8 cellular contexts compared by ENCODE assay signal in genomic region chr10:109924100-109924499, GRCh38. TPM values are rescaled to one million over a fixed set of nuclear protein-coding genes. Genes with fewer than 3 reads are reported as not detected.
A peak's percentile ranks its signal among the peaks of the same experiment; 100 is the strongest.
DNase-seq lines count a peak whose midpoint lies in the region; ATAC-seq, FAIRE-seq and TF ChIP-seq lines count a peak whose summit lies in the region.

No MANE protein-coding gene starts in this region.

- no peak overlapping the region for H3K9ac ChIP-seq in astrocyte (ENCODE audit: low read length)

- H3K4me3 ChIP-seq in heart right ventricle (peak overlapping the region in 6 of 10 donors; percentile 71 to 99 (median 94)), astrocyte (ENCODE audit: insufficient read depth, low read depth, low read length) (no peak overlapping the region), muscle layer of duodenum (ENCODE audit: low read depth in 1 of 2, low read length in 2 of 2) (peak overlapping the region; percentile 72 to 76), tibial artery (peak overlapping the region; percentile 80 to 99)

- TF ChIP-seq CTCF in heart right ventricle (IDR thresholded peaks at IDR 0.05) (no peak), astrocyte (IDR thresholded peaks at IDR 0.05; ENCODE audit: insufficient read depth, low read depth, low read length) (no peak), tibial artery (IDR thresholded peaks at IDR 0.05) (no peak), RWPE1 (conservative IDR thresholded peaks at IDR 0.05; ENCODE audit: low read depth) (no peak)

- peak overlapping the region; percentile 73 for H3K4me3 Mint-ChIP-seq in astrocyte (ENCODE audit: unreplicated experiment)

- intact Hi-C loops in heart right ventricle (cut with DNase I): loop anchor here in 5 of 10 donors (5.0 to 10.0 kb wide), 2 partner anchors 37 to 81 kb away; partner anchors contain the start of gene ADD3 (in 4 of the 5)
- intact Hi-C loops in left cardiac atrium (cut with DNase I): loop anchor here in 1 of 2 donors (5.0 kb wide), 1 partner anchor 37 kb away; no protein-coding TSS in a partner anchor
- intact Hi-C loops in tibial artery (cut with DNase I; ENCODE audit: low total_unique reads): loop anchor here (5.0 kb wide), 1 partner anchor 42 kb away; no protein-coding TSS in a partner anchor

- H3K9me3 Mint-ChIP-seq in astrocyte (ENCODE audit: unreplicated experiment): no peaks in the 10 kb centered on the region

- no peaks in the 10 kb centered on the region for H3K27me3 ChIP-seq in heart right ventricle
- H3K27me3 ChIP-seq in astrocyte (ENCODE audit: insufficient read depth, low read length): no peaks in the 10 kb centered on the region
- H3K27me3 ChIP-seq in muscle layer of duodenum (ENCODE audit: low read depth, low read length): no peaks in the 10 kb centered on the region
- H3K27me3 ChIP-seq in tibial artery: no peaks in the 10 kb centered on the region

- CTCF ChIA-PET in HEK293T (lab: Yijun Ruan, JAX) (no interaction called here), RWPE1 (lab: Yijun Ruan, JAX) (no interaction called here)

- no peaks in the 10 kb centered on the region for H3K36me3 ChIP-seq in heart right ventricle
- H3K36me3 ChIP-seq in astrocyte (ENCODE audit: insufficient read depth, low read length): no peaks in the 10 kb centered on the region
- H3K36me3 ChIP-seq in muscle layer of duodenum (ENCODE audit: control insufficient read depth in 1 of 2, insufficient read depth in 2 of 2, low read length in 2 of 2): no peaks in the 10 kb centered on the region
- H3K36me3 ChIP-seq in tibial artery: no peaks in the 10 kb centered on the region

- peaks cover 11% of the 10 kb centered on the region for H3K4me1 Mint-ChIP-seq in astrocyte (ENCODE audit: low read depth, unreplicated experiment)

- H3K4me2 ChIP-seq in astrocyte (ENCODE audit: low read length): peak overlapping the region; percentile 98

- H3K79me2 ChIP-seq in astrocyte (ENCODE audit: insufficient read depth, low read length): peaks cover 39% of the 10 kb centered on the region

- H3K27ac ChIP-seq in heart right ventricle (peak overlapping the region in 8 of 10 donors; percentile 90 to 99 (median 97)), astrocyte (ENCODE audit: low read depth, low read length) (no peak overlapping the region), muscle layer of duodenum (ENCODE audit: low read length) (peak overlapping the region; percentile 74), tibial artery (peak overlapping the region; percentile 84 to 97), RWPE1 (no peak overlapping the region)

- POLR2A ChIA-PET in HEK293T (lab: Yijun Ruan, JAX): no interaction called here
- POLR2A ChIA-PET in RWPE1 (lab: Yijun Ruan, JAX; ENCODE audit: low non-redundant PET): no interaction called here

- FAIRE-seq in astrocyte (lab: Jason Lieb, UNC): no peak

- H3K4me1 ChIP-seq in heart right ventricle: peaks cover 3 to 44% (median 21%) of the 10 kb centered on the region in 9 donors
- H3K4me1 ChIP-seq in astrocyte (ENCODE audit: insufficient read depth, low read length): peaks cover 11% of the 10 kb centered on the region
- H3K4me1 ChIP-seq in muscle layer of duodenum (ENCODE audit: control insufficient read depth in 1 of 2, insufficient read depth in 2 of 2, low read length in 2 of 2): peaks cover 0 to 16% of the 10 kb centered on the region in 2 donors
- peaks cover 0 to 22% (median 17%) of the 10 kb centered on the region in 4 donors for H3K4me1 ChIP-seq in tibial artery

- no peaks in the 10 kb centered on the region for H3K9me3 ChIP-seq in heart right ventricle
- H3K9me3 ChIP-seq in astrocyte (ENCODE audit: insufficient read depth, low read depth, low read length): no peaks in the 10 kb centered on the region
- H3K9me3 ChIP-seq in muscle layer of duodenum (ENCODE audit: control insufficient read depth in 1 of 2, low read length in 2 of 2): no peaks in the 10 kb centered on the region
- no peaks in the 10 kb centered on the region for H3K9me3 ChIP-seq in tibial artery

- DNase-seq in heart right ventricle (no peak), left cardiac atrium (no peak), astrocyte (ENCODE audit: low read depth) (no peak), tibial artery (no peak), HEK293T (ENCODE audit: extremely low spot score) (no peak), RWPE1 (ENCODE audit: low spot score) (no peak)

- H3K27me3 Mint-ChIP-seq in astrocyte (ENCODE audit: low read depth, unreplicated experiment): no peaks in the 10 kb centered on the region

- peak overlapping the region; percentile 35 for H3K27ac Mint-ChIP-seq in astrocyte (ENCODE audit: unreplicated experiment)

- WGBS in heart right ventricle, 2 donors: 95 to 99% methylated on average over 7 of the region's 7 CpGs

- peak overlapping the region; percentile 97 for H2AFZ ChIP-seq in astrocyte (ENCODE audit: low read depth, low read length)

- ATAC-seq in heart right ventricle: no peak
- ATAC-seq in left cardiac atrium: no peak
- ATAC-seq in GM21423 (IDR thresholded peaks at IDR 0.05; ENCODE audit: unreplicated experiment): no peak

- H4K20me1 ChIP-seq in astrocyte (ENCODE audit: insufficient read depth, low read length): no peaks in the 10 kb centered on the region

- H3K36me3 Mint-ChIP-seq in astrocyte (ENCODE audit: low read depth, unreplicated experiment): peaks cover 15% of the 10 kb centered on the region

TF ChIP-seq in HEK293T, 16 proteins besides CTCF, POLR2A, EP300 and RAD21:
- TF ChIP-seq ZNF384 (IDR thresholded peaks at IDR 0.05): no peak
- no peak for TF ChIP-seq SP1 (IDR thresholded peaks at IDR 0.05)
- TF ChIP-seq LEF1 (IDR thresholded peaks at IDR 0.05; ENCODE audit: borderline replicate concordance): no peak
- no peak for TF ChIP-seq L3MBTL2 (conservative IDR thresholded peaks at IDR 0.05)
- no peak for TF ChIP-seq HDGF (IDR thresholded peaks at IDR 0.05; ENCODE audit: borderline replicate concordance)

RNA-seq across cellular contexts. Expression of gene XPNPEP1, which starts 0.8 kb away (rescaled TPM):
- total RNA-seq in heart right ventricle: 10 to 100 TPM; 35.8 to 51.6 (median 43.5) TPM
- 10 to 100 TPM; 15.9 to 33.2 TPM for polyA plus RNA-seq in heart right ventricle
- 10 to 100 TPM; 36.3 to 40.7 TPM for total RNA-seq in left cardiac atrium
- total RNA-seq in astrocyte: 100 and 104 TPM in 2 replicates

Comparison
In these comparisons a context has a peak if more than half of its experiments do, and no peak if none do; other contexts are left out.
1. H3K27ac ChIP-seq: peak in heart right ventricle (8 of 10), muscle layer of duodenum (single experiment) and tibial artery (2 of 2); none in astrocyte (single experiment) and RWPE1 (single experiment).